In the genomic region with DNA sequence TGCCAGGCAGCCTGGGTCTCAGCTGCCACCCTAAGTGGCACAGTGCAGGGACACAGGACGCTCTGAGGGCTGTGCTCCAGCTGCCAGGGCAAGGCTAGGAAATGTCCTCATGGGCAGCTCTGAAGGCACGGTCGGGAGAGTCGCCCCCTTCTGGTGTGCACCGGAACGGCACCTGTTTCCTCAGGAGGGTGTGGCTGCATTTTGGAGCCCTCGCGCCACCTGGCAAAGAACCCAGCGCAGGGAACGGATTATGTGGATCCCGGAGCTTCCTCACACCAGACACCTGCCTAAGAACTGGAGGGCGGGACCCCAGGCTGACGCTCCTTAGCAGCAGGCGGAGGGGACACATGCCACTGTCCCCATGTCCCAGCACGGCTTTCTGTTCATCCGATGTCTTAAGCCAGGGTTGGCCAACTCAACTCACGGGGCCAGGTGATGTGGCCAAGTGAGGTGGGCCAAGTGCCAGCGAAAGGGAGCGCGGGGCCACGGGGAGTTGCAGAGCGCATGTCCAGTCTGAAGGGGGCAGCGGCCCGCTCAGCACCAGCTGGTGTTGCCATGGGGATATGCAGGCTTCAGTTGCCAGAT, we compare ENCODE assay signal across 9 cellular contexts. TPM values are rescaled to one million over a fixed set of nuclear protein-coding genes. Genes with fewer than 3 reads are reported as not detected.
A peak's percentile ranks its signal among the peaks of the same experiment; 100 is the strongest.
DNase-seq lines count a peak whose midpoint lies in the region; ATAC-seq and TF ChIP-seq lines count a peak whose summit lies in the region.
"Had no signal": no experiment of that assay in that cellular context is flagged by ENCODE, and none has a peak within 500 bp of the region (broad histone marks: within the 10 kb centered on the region; RNA-seq: fewer than 3 reads in every experiment).

No MANE protein-coding gene starts in this region.

- H2AFZ ChIP-seq in fibroblast of lung (ENCODE audit: low read length), result no peak overlapping the region

- H3K4me2 ChIP-seq in fibroblast of lung (ENCODE audit: extremely low read depth, insufficient read depth, low read length), result no peak overlapping the region

- no peak overlapping the region for H3K9ac ChIP-seq in fibroblast of lung (ENCODE audit: insufficient read depth, low read length)

- H4K20me1 ChIP-seq in fibroblast of lung (ENCODE audit: control insufficient read depth, extremely low read depth, insufficient read depth, low read length), result no peaks in the 10 kb centered on the region

- TF ChIP-seq POLR2A in ovary (IDR thresholded peaks at IDR 0.05), result no peak

- H3K4me1 ChIP-seq in RWPE2 (ENCODE audit: insufficient read depth, poor library complexity, severe bottlenecking), result no peaks in the 10 kb centered on the region
- no peaks in the 10 kb centered on the region for H3K4me1 ChIP-seq in fibroblast of lung (ENCODE audit: control insufficient read depth, extremely low read depth, insufficient read depth, low read length)
- H3K4me1 ChIP-seq in ovary (ENCODE audit: insufficient read depth), result peaks cover 2% of the 10 kb centered on the region

- H3K27me3 ChIP-seq in RWPE2 (ENCODE audit: insufficient read depth, poor library complexity, severe bottlenecking) (no peaks in the 10 kb centered on the region), fibroblast of lung (ENCODE audit: control insufficient read depth, insufficient read depth, low read length) (no peaks in the 10 kb centered on the region), ovary (no peaks in the 10 kb centered on the region)

- H3K79me2 ChIP-seq in fibroblast of lung (ENCODE audit: control insufficient read depth, insufficient read depth, low read length), result no peaks in the 10 kb centered on the region

- no peak for TF ChIP-seq EP300 in ovary (IDR thresholded peaks at IDR 0.05)

- DNase-seq in activated CD4-positive, alpha-beta T cell treated with anti-CD3 and anti-CD28 coated beads for 24 hours (ENCODE audit: low read depth in 2 of 2), result peak; percentile 9 to 35
- DNase-seq in activated CD4-positive, alpha-beta T cell treated with anti-CD3 and anti-CD28 coated beads, Interleukin-2, amount 50 U/mL, for 4 hours, result no peak
- DNase-seq in RWPE2 (ENCODE audit: low spot score) (no peak), fibroblast of lung (ENCODE audit: low read depth in 2 of 2) (no peak), AG08396 (ENCODE audit: low spot score) (no peak), NCI-H1092 (lab: John Stamatoyannopoulos, UW) (no peak), ovary (no peak)
- peak; percentile 21 for DNase-seq in stimulated activated CD8-positive, alpha-beta memory T cell treated with anti-CD3 and anti-CD28 coated beads, Interleukin-7, amount 100 ng/mL, for 24 hours (ENCODE audit: low read depth)
- DNase-seq: naive B cell had no signal

- H3K36me3 ChIP-seq in RWPE2 (ENCODE audit: low read depth), result no peaks in the 10 kb centered on the region
- no peaks in the 10 kb centered on the region for H3K36me3 ChIP-seq in fibroblast of lung (ENCODE audit: control insufficient read depth, insufficient read depth, low read length)
- no peaks in the 10 kb centered on the region for H3K36me3 ChIP-seq in ovary

- H3K4me3 ChIP-seq in RWPE2 (ENCODE audit: severe bottlenecking), result no peak overlapping the region
- H3K4me3 ChIP-seq in fibroblast of lung (replicated peaks in 1 of 4; ENCODE audit: control extremely low read depth in 1 of 4, insufficient read depth in 1 of 4, low read depth in 3 of 4, low read length in 4 of 4), result no peak overlapping the region
- H3K4me3 ChIP-seq in ovary, result no peak overlapping the region

- intact Hi-C loops in ovary (cut with DNase I), result no loop called here

- 53 to 70% (median 60%) methylated on average over 18 to 24 of the region's 24 CpGs for WGBS in ovary, 3 donors

- TF ChIP-seq CTCF in RWPE2 (IDR thresholded peaks at IDR 0.05; ENCODE audit: poor library complexity, severe bottlenecking) (peak; percentile 46), fibroblast of lung (conservative IDR thresholded peaks at IDR 0.05 in 1 of 2, IDR thresholded peaks at IDR 0.05 in 1 of 2; ENCODE audit: low read depth in 1 of 2, low read length in 2 of 2) (peak; percentile 14 to 35), ovary (IDR thresholded peaks at IDR 0.05) (no peak)

- no peak for ATAC-seq in RWPE2 (ENCODE audit: low read depth)

- no peaks in the 10 kb centered on the region for H3K9me3 ChIP-seq in RWPE2 (ENCODE audit: severe bottlenecking)
- H3K9me3 ChIP-seq in fibroblast of lung (ENCODE audit: control insufficient read depth, insufficient read depth, low read depth, low read length), result no peaks in the 10 kb centered on the region
- H3K9me3 ChIP-seq in ovary, result no peaks in the 10 kb centered on the region

- H3K27ac ChIP-seq in RWPE2 (ENCODE audit: poor library complexity, severe bottlenecking) (no peak overlapping the region), fibroblast of lung (ENCODE audit: insufficient read depth, low read length) (no peak overlapping the region), ovary (no peak overlapping the region)

RNA-seq across cellular contexts. Expression of gene SLC22A8, which starts 5.1 kb away (rescaled TPM):
- total RNA-seq in fibroblast of lung (not detected in 2 replicates), ovary (under 1 TPM in 1 of 7 donors, not detected in 6; 0.18 TPM)
- polyA plus RNA-seq in fibroblast of lung (not detected in 2 replicates), ovary (not detected)
- not detected in 2 replicates for polyA plus RNA-seq in fibroblast of lung (2012)
- not detected in 2 replicates for polyA minus RNA-seq in fibroblast of lung (ENCODE audit: low replicate concordance)

RNA-seq across cellular contexts. Expression of gene SLC22A6, which starts 36.0 kb away (rescaled TPM):
- not detected in 2 replicates for total RNA-seq in fibroblast of lung
- not detected in 2 replicates for polyA plus RNA-seq in fibroblast of lung
- not detected in 2 replicates for polyA plus RNA-seq in fibroblast of lung (2012)
- polyA minus RNA-seq in fibroblast of lung (ENCODE audit: low replicate concordance), result not detected in 2 replicates
- total RNA-seq in ovary, result not detected
- polyA plus RNA-seq in ovary, result not detected

Comparison
In these comparisons a context has a peak if more than half of its experiments do, and no peak if none do; other contexts are left out.
1. DNase-seq: peak in activated CD4-positive, alpha-beta T cell treated with anti-CD3 and anti-CD28 coated beads for 24 hours (2 of 2) and stimulated activated CD8-positive, alpha-beta memory T cell treated with anti-CD3 and anti-CD28 coated beads, Interleukin-7, amount 100 ng/mL, for 24 hours (single experiment); none in activated CD4-positive, alpha-beta T cell treated with anti-CD3 and anti-CD28 coated beads, Interleukin-2, amount 50 U/mL, for 4 hours (0 of 2), RWPE2 (single experiment), fibroblast of lung (0 of 2), AG08396 (single experiment), NCI-H1092 (single experiment) and ovary (0 of 5).
2. CTCF ChIP-seq: peak in RWPE2 (single experiment) and fibroblast of lung (2 of 2); none in ovary (0 of 3).